Comparison of ENCODE assay signal across 27 cellular contexts in the genomic region with DNA sequence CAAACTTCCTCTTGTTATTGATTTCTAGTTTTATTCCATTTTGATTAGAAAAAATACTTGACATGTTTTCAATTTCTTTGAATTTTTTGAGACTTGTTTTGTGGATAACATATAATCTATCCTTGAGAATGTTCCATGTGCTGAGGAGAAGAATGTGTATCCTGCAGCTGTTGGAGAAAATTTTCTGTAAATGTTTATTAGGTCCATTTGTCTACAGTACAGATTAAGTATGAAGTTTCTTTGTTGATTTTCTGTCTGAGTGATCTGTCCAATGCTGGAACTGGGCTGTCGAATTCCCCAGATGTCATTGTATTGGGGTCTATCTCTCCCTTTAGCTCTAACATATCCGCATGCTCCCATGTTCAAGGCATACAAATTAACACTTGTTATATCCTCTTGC.
A peak's percentile ranks its signal among the peaks of the same experiment; 100 is the strongest.
DNase-seq lines count a peak whose midpoint lies in the region; ATAC-seq, FAIRE-seq and TF ChIP-seq lines count a peak whose summit lies in the region.
"Had no signal": no experiment of that assay in that cellular context is flagged by ENCODE, and none has a peak within 500 bp of the region (broad histone marks: within the 10 kb centered on the region; RNA-seq: fewer than 3 reads in every experiment).

No MANE protein-coding gene starts in this region.

- in situ Hi-C loops in G401 (cut with HindIII; ENCODE audit: low sequenced_read_pairs) = no loop called here

- ATAC-seq in pancreas (peak; percentile 43 to 86 (median 69)), right cardiac atrium (no peak), GM19395 (IDR thresholded peaks at IDR 0.05; ENCODE audit: unreplicated experiment) (no peak)

- H3K36me3 ChIP-seq in kidney (ENCODE audit: control insufficient read depth in 1 of 2, insufficient read depth in 2 of 2, low read length in 2 of 2) = no peaks in the 10 kb centered on the region
- no peaks in the 10 kb centered on the region for H3K36me3 ChIP-seq in pancreas
- no peaks in the 10 kb centered on the region for H3K36me3 ChIP-seq in MG63
- H3K36me3 ChIP-seq: BE2C, BLaER1 had no signal

- H3K4me1 ChIP-seq in kidney (ENCODE audit: control insufficient read depth in 1 of 2, insufficient read depth in 1 of 2, low read depth in 1 of 2, low read length in 2 of 2) (no peaks in the 10 kb centered on the region), pancreas (peaks cover 0 to 10% (median 0%) of the 10 kb centered on the region in 3 donors), right cardiac atrium (ENCODE audit: control insufficient read depth, insufficient read depth, low read length) (no peaks in the 10 kb centered on the region)
- H3K4me1 ChIP-seq: BE2C, BLaER1 had no signal

- peaks cover 0 to 3% of the 10 kb centered on the region in 2 donors for H3K9me3 ChIP-seq in kidney (ENCODE audit: control insufficient read depth in 1 of 2, low read length in 2 of 2)
- no peaks in the 10 kb centered on the region for H3K9me3 ChIP-seq in pancreas
- peaks cover 5% of the 10 kb centered on the region; the same call in 1 of the 2 replicates for H3K9me3 ChIP-seq in MG63
- no peaks in the 10 kb centered on the region for H3K9me3 ChIP-seq in right cardiac atrium (ENCODE audit: control insufficient read depth, low read length)
- H3K9me3 ChIP-seq: BE2C had no signal

- no peak for DNase-seq in kidney
- no peak for DNase-seq in pancreas
- DNase-seq in MG63 = no peak
- no peak for DNase-seq in right cardiac atrium
- no peak for DNase-seq in G401 (ENCODE audit: low spot score)
- DNase-seq: 8988T; ACHN; BE2C; C1 segment of cervical spinal cord; CD4-positive, alpha-beta memory T cell; CD4-positive, CD25-positive, alpha-beta regulatory T cell; CD8-positive, alpha-beta memory T cell; COR-L47; DMS 273 treated with DMSO at 0.1 percent for 48 hours; DMS153; DMS53; DMS79; DND-41; EL; GF-D8 had no signal

- TF ChIP-seq CTCF in kidney (IDR thresholded peaks at IDR 0.05; ENCODE audit: borderline replicate concordance, extremely low read depth, insufficient read depth) (no peak), pancreas (IDR thresholded peaks at IDR 0.05) (no peak)

- H3K4me3 ChIP-seq in kidney (ENCODE audit: low read length in 2 of 2) = no peak overlapping the region
- no peak overlapping the region for H3K4me3 ChIP-seq in pancreas
- no peak overlapping the region for H3K4me3 ChIP-seq in MG63
- H3K4me3 ChIP-seq in right cardiac atrium (ENCODE audit: low read length) = no peak overlapping the region
- H3K4me3 ChIP-seq: BLaER1 had no signal

- no peaks in the 10 kb centered on the region for H3K27me3 ChIP-seq in pancreas
- no peaks in the 10 kb centered on the region for H3K27me3 ChIP-seq in MG63
- H3K27me3 ChIP-seq in right cardiac atrium (ENCODE audit: control insufficient read depth, insufficient read depth) = no peaks in the 10 kb centered on the region
- H3K27me3 ChIP-seq: BE2C, BLaER1 had no signal

- intact Hi-C loops in kidney (cut with DNase I) = no loop called here
- intact Hi-C loops in pancreas (cut with DNase I) = no loop called here
- intact Hi-C loops in right cardiac atrium (cut with DNase I) = no loop called here

- H3K27ac ChIP-seq in kidney (ENCODE audit: low read depth in 2 of 2, low read length in 2 of 2) (no peak overlapping the region), pancreas (no peak overlapping the region), right cardiac atrium (ENCODE audit: low read length) (no peak overlapping the region)
- H3K27ac ChIP-seq: BLaER1 had no signal

- H3K9ac ChIP-seq in kidney (ENCODE audit: low read length in 2 of 2) = no peak overlapping the region
- H3K9ac ChIP-seq: BLaER1 had no signal

- FAIRE-seq in colon (lab: Jason Lieb, UNC) (peak; percentile 88), kidney (lab: Jason Lieb, UNC) (peak; percentile 74), pancreas (lab: Jason Lieb, UNC) (no peak)
- FAIRE-seq: A204.1, G401.6, GM12891, GM19239 had no signal

- WGBS in pancreas, 2 donors = 31 to 33% methylated on average over 2 of the region's 2 CpGs
- WGBS in right cardiac atrium = 70% methylated on average over 2 of the region's 2 CpGs

Comparison
In these comparisons a context has a peak if more than half of its experiments do, and no peak if none do; other contexts are left out.
1. ATAC-seq: peak in pancreas (4 of 4); none in right cardiac atrium (0 of 2) and GM19395 (single experiment).